Comparison of ENCODE assay signal across 9 cellular contexts in the genomic region with DNA sequence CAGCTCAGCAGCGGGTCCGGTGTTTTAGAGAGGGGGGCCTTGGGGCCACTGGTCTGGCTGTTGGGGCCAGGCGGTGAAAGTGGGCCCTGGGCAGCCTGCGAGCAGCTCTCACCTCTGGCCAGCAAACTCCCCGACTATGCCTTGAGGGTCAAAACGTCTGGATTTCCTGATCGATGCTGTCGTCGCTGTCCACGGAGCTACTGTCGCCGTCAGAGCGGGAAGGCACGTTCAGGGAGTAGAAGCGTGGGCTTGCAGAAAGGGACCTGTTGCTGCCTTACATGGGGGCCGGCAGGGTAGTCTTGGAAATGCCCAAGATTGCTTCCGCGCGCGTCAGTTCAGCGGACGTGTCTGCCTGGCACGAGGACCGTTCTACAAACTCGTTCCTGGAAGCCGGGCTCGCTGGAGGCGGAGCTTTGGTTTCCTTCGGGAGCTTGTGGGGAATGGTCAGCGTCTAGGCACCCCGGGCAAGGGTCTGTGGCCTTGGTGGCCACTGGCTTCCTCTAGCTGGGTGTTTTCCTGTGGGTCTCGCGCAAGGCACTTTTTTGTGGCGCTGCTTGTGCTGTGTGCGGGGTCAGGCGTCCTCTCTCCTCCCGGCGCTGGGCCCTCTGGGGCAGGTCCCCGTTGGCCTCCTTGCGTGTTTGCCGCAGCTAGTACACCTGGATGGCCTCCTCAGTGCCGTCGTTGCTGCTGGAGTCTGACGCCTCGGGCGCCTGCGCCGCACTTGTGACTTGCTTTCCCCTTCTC. TPM values are rescaled to one million over a fixed set of nuclear protein-coding genes. Genes with fewer than 3 reads are reported as not detected.
DNase-seq lines count a peak whose midpoint lies in the region; ATAC-seq and TF ChIP-seq lines count a peak whose summit lies in the region.
"Had no signal": no experiment of that assay in that cellular context is flagged by ENCODE, and none has a peak within 500 bp of the region (broad histone marks: within the 10 kb centered on the region; RNA-seq: fewer than 3 reads in every experiment).

No MANE protein-coding gene starts in this region.

- H3K27ac ChIP-seq in PC-9, result no peak overlapping the region

- no peaks in the 10 kb centered on the region for H3K27me3 ChIP-seq in PC-9 (ENCODE audit: insufficient read depth, low read depth)
- H3K27me3 ChIP-seq: BE2C had no signal

- H4K20me1 ChIP-seq in PC-9 (ENCODE audit: insufficient read depth), result no peaks in the 10 kb centered on the region

- TF ChIP-seq CTCF in natural killer cell (IDR thresholded peaks at IDR 0.05) (no peak), PC-9 (conservative IDR thresholded peaks at IDR 0.05) (no peak)

- no peaks in the 10 kb centered on the region for H3K27me3 Mint-ChIP-seq in stimulated activated naive CD8-positive, alpha-beta T cell treated with anti-CD3 and anti-CD28 coated beads, Interleukin-15, Interleukin-2, amounts not matched to agents 100 ng/mL and 50 ng/mL, for 24 hours
- H3K27me3 Mint-ChIP-seq in effector memory CD8-positive, alpha-beta T cell, result no peaks in the 10 kb centered on the region
- H3K27me3 Mint-ChIP-seq in natural killer cell (ENCODE audit: low read depth in 2 of 2), result no peaks in the 10 kb centered on the region

- H3F3A ChIP-seq in PC-9 (ENCODE audit: insufficient read depth, low read depth), result no peaks in the 10 kb centered on the region

- H3K4me3 ChIP-seq in PC-9, result no peak overlapping the region

- no TSS peak for BruUV-seq in PC-9 (replicated peaks; lab: Mats Ljungman, UMichigan)

- intact Hi-C loops in natural killer cell (cut with micrococcal nuclease), result no loop called here
- intact Hi-C loops in PC-9 (cut with micrococcal nuclease; ENCODE audit: unreplicated experiment), result no loop called here

- H2AFZ ChIP-seq in PC-9, result no peak overlapping the region

- DNase-seq in stimulated activated naive CD8-positive, alpha-beta T cell treated with anti-CD3 and anti-CD28 coated beads, Interleukin-15, Interleukin-2, amounts not matched to agents 100 U/mL and 50 U/mL, for 24 hours, result no peak
- DNase-seq in effector memory CD8-positive, alpha-beta T cell, result no peak
- no peak for DNase-seq in natural killer cell
- DNase-seq in NCI-H526 (lab: John Stamatoyannopoulos, UW), result no peak
- DNase-seq in PC-9, result no peak
- DNase-seq in C1 segment of cervical spinal cord (lab: John Stamatoyannopoulos, UW), result no peak
- DNase-seq in hepatic stellate cell (ENCODE audit: low spot score), result no peak
- DNase-seq: BE2C had no signal

- H3K4me3 Mint-ChIP-seq in stimulated activated naive CD8-positive, alpha-beta T cell treated with anti-CD3 and anti-CD28 coated beads, Interleukin-15, Interleukin-2, amounts not matched to agents 100 ng/mL and 50 ng/mL, for 24 hours, result peak overlapping the region; percentile 78
- H3K4me3 Mint-ChIP-seq in effector memory CD8-positive, alpha-beta T cell, result peak overlapping the region; percentile 80 to 86
- peak overlapping the region; percentile 88 for H3K4me3 Mint-ChIP-seq in natural killer cell

- 0 out of 2 replicates have a peak, but pooled peaks cover 8% of the 10 kb centered on the region for H3K9me3 ChIP-seq in PC-9 (ENCODE audit: insufficient read depth, low read depth)
- H3K9me3 ChIP-seq: BE2C had no signal

- no peaks in the 10 kb centered on the region for H3K79me2 ChIP-seq in PC-9 (ENCODE audit: low read depth)

- H3K27ac Mint-ChIP-seq in stimulated activated naive CD8-positive, alpha-beta T cell treated with anti-CD3 and anti-CD28 coated beads, Interleukin-15, Interleukin-2, amounts not matched to agents 100 ng/mL and 50 ng/mL, for 24 hours, result no peak overlapping the region
- peak overlapping the region; percentile 60 to 90 for H3K27ac Mint-ChIP-seq in effector memory CD8-positive, alpha-beta T cell
- H3K27ac Mint-ChIP-seq in natural killer cell, result peak overlapping the region; percentile 74 to 79

- CTCF ChIA-PET in PC-9 (lab: Charles Lee), result no interaction called here

- H3K9me3 Mint-ChIP-seq in stimulated activated naive CD8-positive, alpha-beta T cell treated with anti-CD3 and anti-CD28 coated beads, Interleukin-15, Interleukin-2, amounts not matched to agents 100 ng/mL and 50 ng/mL, for 24 hours, result peaks cover 4% of the 10 kb centered on the region
- H3K9me3 Mint-ChIP-seq in effector memory CD8-positive, alpha-beta T cell, result no peaks in the 10 kb centered on the region
- H3K9me3 Mint-ChIP-seq in natural killer cell, result peaks cover 0 to 2% of the 10 kb centered on the region in 2 donors

- POLR2A ChIA-PET in PC-9 (lab: Charles Lee; ENCODE audit: unreplicated experiment), result no interaction called here

- peaks cover 51% of the 10 kb centered on the region for H3K4me1 Mint-ChIP-seq in stimulated activated naive CD8-positive, alpha-beta T cell treated with anti-CD3 and anti-CD28 coated beads, Interleukin-15, Interleukin-2, amounts not matched to agents 100 ng/mL and 50 ng/mL, for 24 hours (ENCODE audit: low read depth)
- H3K4me1 Mint-ChIP-seq in effector memory CD8-positive, alpha-beta T cell (ENCODE audit: low read depth in 2 of 2), result peaks cover 20 to 24% of the 10 kb centered on the region in 2 donors
- peaks cover 42 to 57% of the 10 kb centered on the region in 2 donors for H3K4me1 Mint-ChIP-seq in natural killer cell

- no peaks in the 10 kb centered on the region for H3K9me2 ChIP-seq in PC-9 (ENCODE audit: insufficient read depth)

- no peaks in the 10 kb centered on the region for H3K4me1 ChIP-seq in PC-9 (replicated peaks; ENCODE audit: insufficient read depth)
- H3K4me1 ChIP-seq: BE2C had no signal

- H3K36me3 ChIP-seq in PC-9 (ENCODE audit: low read depth), result peaks cover 6% of the 10 kb centered on the region; the same call in 1 of the 2 replicates

- H3K4me2 ChIP-seq in PC-9, result no peak overlapping the region

- peaks cover 64% of the 10 kb centered on the region for H3K36me3 Mint-ChIP-seq in stimulated activated naive CD8-positive, alpha-beta T cell treated with anti-CD3 and anti-CD28 coated beads, Interleukin-15, Interleukin-2, amounts not matched to agents 100 ng/mL and 50 ng/mL, for 24 hours (ENCODE audit: low read depth)
- peaks cover 37% of the 10 kb centered on the region for H3K36me3 Mint-ChIP-seq in effector memory CD8-positive, alpha-beta T cell (ENCODE audit: insufficient read depth)
- H3K36me3 Mint-ChIP-seq in natural killer cell, result peaks cover 20% of the 10 kb centered on the region

- no peak for ATAC-seq in stimulated activated naive CD8-positive, alpha-beta T cell treated with anti-CD3 and anti-CD28 coated beads, Interleukin-15, Interleukin-2, amounts not matched to agents 100 U/mL and 50 U/mL, for 24 hours
- ATAC-seq in effector memory CD8-positive, alpha-beta T cell (replicated peaks), result peak; percentile 45
- peak; percentile 41 to 60 (median 49) for ATAC-seq in natural killer cell

RNA-seq across cellular contexts. Expression of a gene that starts 15.3 kb away (rescaled TPM):
- total RNA-seq in natural killer cell (10 to 100 TPM; 25.5 to 28.3 (median 26.9) TPM), PC-9 (2021) (19.8 and 23.7 TPM in 2 replicates)
